Comparison of ENCODE assay signal across 10 cellular contexts in genomic region chr18:62437520-62438329, GRCh38.
A peak's percentile ranks its signal among the peaks of the same experiment; 100 is the strongest.
DNase-seq lines count a peak whose midpoint lies in the region; ATAC-seq and FAIRE-seq lines count a peak whose summit lies in the region.
"Had no signal": no experiment of that assay in that cellular context is flagged by ENCODE, and none has a peak within 500 bp of the region (broad histone marks: within the 10 kb centered on the region; RNA-seq: fewer than 3 reads in every experiment).

No MANE protein-coding gene starts in this region.

- peak; percentile 12 for FAIRE-seq in GM18507 (lab: Jason Lieb, UNC)

- H3K4me1 ChIP-seq in esophagus (ENCODE audit: control insufficient read depth in 2 of 2, insufficient read depth in 2 of 2, low read length in 1 of 2), result peaks cover 2 to 13% of the 10 kb centered on the region in 2 donors

- no peak overlapping the region for H3K4me3 ChIP-seq in esophagus (ENCODE audit: low read depth in 1 of 2, low read length in 2 of 2)

- ATAC-seq in HG02763 (IDR thresholded peaks at IDR 0.05; ENCODE audit: unreplicated experiment), result no peak

- peak overlapping the region; percentile 57 to 65 for H3K27ac ChIP-seq in esophagus (ENCODE audit: low read depth in 2 of 2, low read length in 1 of 2)

- 14 to 27% methylated on average over 18 of the region's 18 CpGs for WGBS in esophagus, 2 donors

- H3K27me3 ChIP-seq in esophagus (ENCODE audit: control insufficient read depth in 1 of 2, insufficient read depth in 2 of 2, low read length in 2 of 2), result no peaks in the 10 kb centered on the region

- peaks cover 0 to 4% of the 10 kb centered on the region in 2 donors for H3K9me3 ChIP-seq in esophagus (ENCODE audit: control insufficient read depth in 2 of 2, insufficient read depth in 1 of 2, low read depth in 1 of 2, low read length in 1 of 2)

- DNase-seq in GM18507 (ENCODE audit: extremely low spot score, insufficient read length, low read depth), result no peak
- DNase-seq in NCI-H460 (ENCODE audit: extremely low read depth, low read depth), result peak; percentile 22
- DNase-seq in retina, result peak; percentile 58
- no peak for DNase-seq in NCI-H1930 (lab: John Stamatoyannopoulos, UW)
- no peak for DNase-seq in NCI-H1105 treated with DMSO at 0.1 percent for 48 hours (lab: John Stamatoyannopoulos, UW)
- no peak for DNase-seq in NCI-H187 treated with DMSO at 0.1 percent for 48 hours (lab: John Stamatoyannopoulos, UW)
- DNase-seq: activated naive CD8-positive, alpha-beta T cell treated with anti-CD3 and anti-CD28 coated beads, Interleukin-2, amount 10 ng/mL, durations not matched to agents 7 days and 5 days; DND-41 had no signal

- H3K36me3 ChIP-seq in esophagus (ENCODE audit: control insufficient read depth in 2 of 2, insufficient read depth in 2 of 2, low read length in 1 of 2), result no peaks in the 10 kb centered on the region

Comparison
In these comparisons a context has a peak if more than half of its experiments do, and no peak if none do; other contexts are left out.
1. DNase-seq: peak in NCI-H460 (single experiment) and retina (single experiment); none in GM18507 (single experiment), NCI-H1930 (0 of 2), NCI-H1105 treated with DMSO at 0.1 percent for 48 hours (single experiment) and NCI-H187 treated with DMSO at 0.1 percent for 48 hours (single experiment).